24 cellular contexts compared by ENCODE assay signal in genomic region chr5:73825736-73826135, GRCh38.
DNase-seq lines count a peak whose midpoint lies in the region; ATAC-seq, FAIRE-seq and TF ChIP-seq lines count a peak whose summit lies in the region.
"Had no signal": no experiment of that assay in that cellular context is flagged by ENCODE, and none has a peak within 500 bp of the region (broad histone marks: within the 10 kb centered on the region; RNA-seq: fewer than 3 reads in every experiment).

No MANE protein-coding gene starts in this region.

- H3K4me2 ChIP-seq in HepG2 (ENCODE audit: low read depth, low read length) (no peak overlapping the region), osteoblast (ENCODE audit: insufficient read depth, low read length) (no peak overlapping the region)

- TF ChIP-seq CTCF in HepG2 (CRISPR knock-in tag; IDR thresholded peaks at IDR 0.05) (no peak), right lobe of liver (IDR thresholded peaks at IDR 0.05) (no peak), osteoblast (IDR thresholded peaks at IDR 0.05; ENCODE audit: extremely low read depth, low read depth, low read length) (no peak), psoas muscle (IDR thresholded peaks at IDR 0.05) (no peak)

- H2AFZ ChIP-seq in HepG2 (ENCODE audit: low read length) (no peak overlapping the region), osteoblast (ENCODE audit: low read length) (no peak overlapping the region)

- in situ Hi-C loops in HepG2 (cut with HindIII; ENCODE audit: extremely low pct_ligation_motif_present, low pct_unique_long_range_greater_than_20kb): no loop called here

- intact Hi-C loops in HepG2 (cut with micrococcal nuclease; ENCODE audit: unreplicated experiment): no loop called here
- intact Hi-C loops in right lobe of liver (cut with DNase I): no loop called here
- intact Hi-C loops in psoas muscle (cut with DNase I): no loop called here
- intact Hi-C loops in left colon (cut with DNase I, micrococcal nuclease): no loop called here
- intact Hi-C loops in naive thymus-derived CD4-positive, alpha-beta T cell (cut with micrococcal nuclease): no loop called here

- no peaks in the 10 kb centered on the region for H3K36me3 Mint-ChIP-seq in naive thymus-derived CD4-positive, alpha-beta T cell
- H3K36me3 Mint-ChIP-seq: memory B cell, naive B cell had no signal

- peaks cover 0 to 2% (median 0%) of the 10 kb centered on the region in 11 donors for H3K9me3 Mint-ChIP-seq in naive thymus-derived CD4-positive, alpha-beta T cell
- H3K9me3 Mint-ChIP-seq: memory B cell, naive B cell had no signal

- H4K20me1 ChIP-seq in HepG2 (ENCODE audit: insufficient read depth, low read length) (no peaks in the 10 kb centered on the region), osteoblast (ENCODE audit: insufficient read depth, low read length) (no peaks in the 10 kb centered on the region)

- FAIRE-seq in HepG2 (lab: Jason Lieb, UNC): no peak

- TF ChIP-seq EP300 in HepG2 (IDR thresholded peaks at IDR 0.05; ENCODE audit: low read depth in 2 of 2, low read length in 2 of 2): no peak
- TF ChIP-seq EP300 in HepG2 (CRISPR knock-in tag; IDR thresholded peaks at IDR 0.05; ENCODE audit: borderline replicate concordance): no peak

- ATAC-seq in HepG2 (no peak), right lobe of liver (no peak), HG02571 (IDR thresholded peaks at IDR 0.05; ENCODE audit: unreplicated experiment) (no peak), psoas muscle (no peak), left colon (no peak)
- ATAC-seq in naive thymus-derived CD4-positive, alpha-beta T cell: no peak
- ATAC-seq: activated CD8-positive, alpha-beta T cell treated with anti-CD3 and anti-CD28 coated beads, Interleukin-2, amount 10 ng/mL, durations not matched to agents 7 days and 5 days; gastroesophageal sphincter had no signal

- no peak overlapping the region for H3K4me3 ChIP-seq in HepG2 (replicated peaks in 1 of 3; ENCODE audit: insufficient read depth in 1 of 3, low read depth in 2 of 3, low read length in 3 of 3)
- H3K4me3 ChIP-seq in right lobe of liver: no peak overlapping the region
- H3K4me3 ChIP-seq in esophagus (ENCODE audit: low read depth in 1 of 2, low read length in 2 of 2): no peak overlapping the region
- no peak overlapping the region for H3K4me3 ChIP-seq in osteoblast (ENCODE audit: insufficient read depth, low read length)
- H3K4me3 ChIP-seq in psoas muscle: no peak overlapping the region
- H3K4me3 ChIP-seq in naive thymus-derived CD4-positive, alpha-beta T cell (ENCODE audit: low read length): no peak overlapping the region
- H3K4me3 ChIP-seq: gastroesophageal sphincter, HAP-1 had no signal

- TF ChIP-seq RAD21 in HepG2 (CRISPR knock-in tag; IDR thresholded peaks at IDR 0.05): no peak

- no peak overlapping the region for H3K4me3 Mint-ChIP-seq in naive thymus-derived CD4-positive, alpha-beta T cell
- H3K4me3 Mint-ChIP-seq: activated CD8-positive, alpha-beta T cell treated with anti-CD3 and anti-CD28 coated beads, Interleukin-2, amount 10 ng/mL, durations not matched to agents 7 days and 5 days; B cell; memory B cell; naive B cell had no signal

- DNase-seq in HepG2 (ENCODE audit: low spot score) (no peak), right lobe of liver (no peak), osteoblast (ENCODE audit: insufficient read length, low spot score, missing footprints) (no peak), psoas muscle (no peak), left colon (no peak)
- no peak for DNase-seq in naive thymus-derived CD4-positive, alpha-beta T cell
- DNase-seq: 8988T; activated CD4-positive, alpha-beta T cell treated with anti-CD3 and anti-CD28 coated beads for 1 hour; activated CD8-positive, alpha-beta T cell treated with anti-CD3 and anti-CD28 coated beads, Interleukin-2, amount 10 ng/mL, durations not matched to agents 7 days and 5 days; activated naive CD4-positive, alpha-beta T cell; activated T-cell treated with anti-CD3 and anti-CD28 coated beads, Interleukin-2, amount 50 U/mL, for 1 hour; caudate nucleus; dermis blood vessel endothelial cell; naive B cell; NCI-H1092 treated with DMSO at 0.1 percent for 48 hours; NCI-H1930; NCI-H446; SHP77 treated with DMSO at 0.1 percent for 48 hours had no signal

- H3K36me3 ChIP-seq in HepG2 (replicated peaks in 1 of 2; ENCODE audit: control insufficient read depth in 1 of 2, insufficient read depth in 2 of 2, low read length in 2 of 2) (peaks cover 2 to 27% of the 10 kb centered on the region in 2 experiments), right lobe of liver (no peaks in the 10 kb centered on the region), esophagus (ENCODE audit: control insufficient read depth in 2 of 2, insufficient read depth in 2 of 2, low read length in 1 of 2) (no peaks in the 10 kb centered on the region), osteoblast (ENCODE audit: insufficient read depth, low read length) (no peaks in the 10 kb centered on the region), psoas muscle (ENCODE audit: insufficient read depth in 1 of 2, low read depth in 1 of 2) (no peaks in the 10 kb centered on the region)
- no peaks in the 10 kb centered on the region for H3K36me3 ChIP-seq in naive thymus-derived CD4-positive, alpha-beta T cell (ENCODE audit: control insufficient read depth in 2 of 3, insufficient read depth in 3 of 3, low read length in 3 of 3)
- H3K36me3 ChIP-seq: gastroesophageal sphincter, HAP-1 had no signal

- H3K27me3 Mint-ChIP-seq in naive thymus-derived CD4-positive, alpha-beta T cell: peaks cover 3 to 14% (median 4%) of the 10 kb centered on the region in 5 donors
- H3K27me3 Mint-ChIP-seq: memory B cell had no signal

- TF ChIP-seq POLR2A in HepG2 (IDR thresholded peaks at IDR 0.05; ENCODE audit: insufficient read depth in 1 of 2, low read depth in 2 of 2, low read length in 2 of 2) (0 out of 4 replicates have a peak, but pooled peaks of 1 of the 2 experiments have one; percentile 11), right lobe of liver (IDR thresholded peaks at IDR 0.05) (no peak)

- H3K27me3 ChIP-seq in HepG2 (ENCODE audit: control insufficient read depth in 1 of 2, insufficient read depth in 2 of 2, low read length in 2 of 2) (no peaks in the 10 kb centered on the region), right lobe of liver (no peaks in the 10 kb centered on the region), esophagus (ENCODE audit: control insufficient read depth in 1 of 2, insufficient read depth in 2 of 2, low read length in 2 of 2) (no peaks in the 10 kb centered on the region), osteoblast (ENCODE audit: insufficient read depth, low read length) (no peaks in the 10 kb centered on the region), psoas muscle (ENCODE audit: insufficient read depth in 3 of 3, low read length in 2 of 3) (no peaks in the 10 kb centered on the region)
- H3K27me3 ChIP-seq in naive thymus-derived CD4-positive, alpha-beta T cell (ENCODE audit: control insufficient read depth in 2 of 2, insufficient read depth in 2 of 2, low read length in 2 of 2): no peaks in the 10 kb centered on the region
- H3K27me3 ChIP-seq: gastroesophageal sphincter had no signal

- no TSS peak for BruUV-seq in HepG2 (replicated peaks; lab: Mats Ljungman, UMichigan)

- H3K4me1 Mint-ChIP-seq in naive thymus-derived CD4-positive, alpha-beta T cell: no peaks in the 10 kb centered on the region
- H3K4me1 Mint-ChIP-seq: B cell, memory B cell, naive B cell had no signal

- POLR2A ChIA-PET in HepG2 (lab: Yijun Ruan, JAX): no interaction called here
- POLR2A ChIA-PET in naive thymus-derived CD4-positive, alpha-beta T cell (lab: Charles Lee): no interaction called here

- CTCF ChIA-PET in HepG2 (lab: Yijun Ruan, JAX; ENCODE audit: low intra/inter-chr PET ratio, low total read pairs): no interaction called here
- CTCF ChIA-PET in naive thymus-derived CD4-positive, alpha-beta T cell (lab: Charles Lee): no interaction called here

- peaks cover 81% of the 10 kb centered on the region for H3K79me2 ChIP-seq in HepG2 (ENCODE audit: insufficient read depth, low read length)
- peaks cover 35% of the 10 kb centered on the region for H3K79me2 ChIP-seq in osteoblast (ENCODE audit: insufficient read depth, low read length)

- H3K27ac ChIP-seq in HepG2 (ENCODE audit: extremely low read length, insufficient read depth, low read length): peak overlapping the region; percentile 39
- H3K27ac ChIP-seq in right lobe of liver: no peak overlapping the region
- peak overlapping the region; percentile 54 to 71 for H3K27ac ChIP-seq in esophagus (ENCODE audit: low read depth in 2 of 2, low read length in 1 of 2)
- H3K27ac ChIP-seq in osteoblast (ENCODE audit: low read depth, low read length): peak overlapping the region; percentile 78
- H3K27ac ChIP-seq in psoas muscle: no peak overlapping the region
- no peak overlapping the region for H3K27ac ChIP-seq in naive thymus-derived CD4-positive, alpha-beta T cell (ENCODE audit: low read depth, low read length)

- H3K4me1 ChIP-seq in HepG2 (ENCODE audit: insufficient read depth, low read length) (peaks cover 64% of the 10 kb centered on the region), right lobe of liver (peaks cover 0 to 10% (median 0%) of the 10 kb centered on the region in 4 donors), esophagus (ENCODE audit: control insufficient read depth in 2 of 2, insufficient read depth in 2 of 2, low read length in 1 of 2) (peaks cover 2 to 6% of the 10 kb centered on the region in 2 donors), osteoblast (ENCODE audit: insufficient read depth, low read length) (peaks cover 48% of the 10 kb centered on the region), psoas muscle (no peaks in the 10 kb centered on the region)
- no peaks in the 10 kb centered on the region for H3K4me1 ChIP-seq in naive thymus-derived CD4-positive, alpha-beta T cell (ENCODE audit: control insufficient read depth in 2 of 2, insufficient read depth in 2 of 2, low read length in 2 of 2)
- H3K4me1 ChIP-seq: HAP-1 had no signal

- no peak overlapping the region for H3K27ac Mint-ChIP-seq in naive thymus-derived CD4-positive, alpha-beta T cell
- H3K27ac Mint-ChIP-seq: activated CD8-positive, alpha-beta T cell treated with anti-CD3 and anti-CD28 coated beads, Interleukin-2, amount 10 ng/mL, durations not matched to agents 7 days and 5 days; B cell; memory B cell; naive B cell had no signal

- H3K9ac ChIP-seq in HepG2 (ENCODE audit: insufficient read depth, low read depth, low read length): no peak overlapping the region

- no peaks in the 10 kb centered on the region for H3K9me3 ChIP-seq in HepG2 (ENCODE audit: low read length)
- H3K9me3 ChIP-seq in right lobe of liver: no peaks in the 10 kb centered on the region
- no peaks in the 10 kb centered on the region for H3K9me3 ChIP-seq in esophagus (ENCODE audit: control insufficient read depth in 2 of 2, insufficient read depth in 1 of 2, low read depth in 1 of 2, low read length in 1 of 2)
- H3K9me3 ChIP-seq in osteoblast (ENCODE audit: low read depth, low read length): no peaks in the 10 kb centered on the region
- no peaks in the 10 kb centered on the region for H3K9me3 ChIP-seq in psoas muscle
- no peaks in the 10 kb centered on the region for H3K9me3 ChIP-seq in naive thymus-derived CD4-positive, alpha-beta T cell (ENCODE audit: control insufficient read depth in 2 of 3, low read length in 3 of 3)
- H3K9me3 ChIP-seq: gastroesophageal sphincter, HAP-1 had no signal

Comparison
In these comparisons a context has a peak if more than half of its experiments do, and no peak if none do; other contexts are left out.
1. H3K27ac ChIP-seq: peak in HepG2 (single experiment), esophagus (2 of 2) and osteoblast (single experiment); none in right lobe of liver (0 of 3), psoas muscle (single experiment) and naive thymus-derived CD4-positive, alpha-beta T cell (single experiment).